2 cellular contexts compared by ENCODE assay signal in genomic region chr10:11142809-11143208, GRCh38.
TF ChIP-seq lines count a peak whose summit lies in the region.

No MANE protein-coding gene starts in this region.

TF ChIP-seq in WTC11, 78 proteins besides CTCF, POLR2A, EP300 and RAD21 (continued from another document):
- TF ChIP-seq, protein P1, sequence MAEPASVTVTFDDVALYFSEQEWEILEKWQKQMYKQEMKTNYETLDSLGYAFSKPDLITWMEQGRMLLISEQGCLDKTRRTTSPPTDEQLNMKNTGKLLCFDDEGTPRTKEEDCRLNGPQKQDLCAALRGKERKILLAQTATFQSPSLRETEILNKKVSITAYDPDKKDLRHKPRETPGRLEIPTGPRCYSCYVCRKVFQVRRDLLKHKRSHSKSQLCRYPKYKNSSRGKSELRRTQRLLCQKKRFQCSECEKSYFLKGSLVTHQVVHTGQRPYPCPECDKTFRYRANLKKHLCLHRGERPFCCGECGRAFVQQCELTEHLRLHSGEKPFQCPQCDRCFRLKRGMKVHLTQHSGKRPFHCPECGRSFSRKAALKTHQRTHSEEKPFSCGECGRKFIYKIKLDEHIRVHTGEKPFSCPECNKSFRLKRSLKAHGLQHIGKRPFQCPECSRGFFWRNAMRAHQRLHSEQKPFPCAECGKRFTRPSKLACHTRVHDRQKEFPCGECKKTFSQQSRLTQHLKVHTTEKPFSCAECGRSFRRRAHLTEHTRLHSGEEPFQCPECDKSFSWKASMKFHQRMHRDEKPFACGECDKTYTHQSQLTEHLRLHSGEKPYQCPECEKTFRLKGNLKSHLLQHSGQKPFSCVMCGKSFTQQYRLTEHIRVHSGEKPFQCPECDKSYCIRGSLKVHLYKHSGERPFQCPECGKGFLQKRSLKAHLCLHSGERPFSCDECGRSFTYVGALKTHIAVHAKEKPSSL (CRISPR knock-in tag; conservative IDR thresholded peaks at IDR 0.05): no peak

TF ChIP-seq in HepG2, 621 proteins besides CTCF, POLR2A, EP300 and RAD21 (continued from another document):
- TF ChIP-seq DPF2 (CRISPR knock-in tag; IDR thresholded peaks at IDR 0.05; ENCODE audit: borderline replicate concordance, low read depth) (no peak), REST (IDR thresholded peaks at IDR 0.05; ENCODE audit: borderline replicate concordance in 1 of 2, low read depth in 1 of 2, low read length in 2 of 2) (no peak), RFX5 (IDR thresholded peaks at IDR 0.05; ENCODE audit: low read depth, low read length) (no peak), JUN (CRISPR knock-in tag; IDR thresholded peaks at IDR 0.05) (no peak), ERF (CRISPR knock-in tag; IDR thresholded peaks at IDR 0.05) (no peak), HMG20A (CRISPR knock-in tag; IDR thresholded peaks at IDR 0.05; ENCODE audit: borderline replicate concordance) (no peak), ZNF256 (CRISPR knock-in tag; conservative IDR thresholded peaks at IDR 0.05) (no peak), TGIF2 (CRISPR knock-in tag; IDR thresholded peaks at IDR 0.05) (no peak), ZNF773 (CRISPR knock-in tag; IDR thresholded peaks at IDR 0.05; ENCODE audit: borderline replicate concordance) (no peak), ZNF713 (CRISPR knock-in tag; IDR thresholded peaks at IDR 0.05) (no peak), PHF20 (CRISPR knock-in tag; IDR thresholded peaks at IDR 0.05) (no peak), KAT2B (IDR thresholded peaks at IDR 0.05; ENCODE audit: borderline replicate concordance, low read depth, low read length) (no peak)
- TF ChIP-seq, protein P2, sequence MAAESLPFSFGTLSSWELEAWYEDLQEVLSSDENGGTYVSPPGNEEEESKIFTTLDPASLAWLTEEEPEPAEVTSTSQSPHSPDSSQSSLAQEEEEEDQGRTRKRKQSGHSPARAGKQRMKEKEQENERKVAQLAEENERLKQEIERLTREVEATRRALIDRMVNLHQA (CRISPR knock-in tag; IDR thresholded peaks at IDR 0.05): no peak
TF ChIP-seq in HepG2: peak in this region for 0.
